In genomic region chrX:41761702-41762101, GRCh38 we compare ENCODE assay signal across 27 cellular contexts. TPM values are rescaled to one million over a fixed set of nuclear protein-coding genes. Genes with fewer than 3 reads are reported as not detected.
"Had no signal": no experiment of that assay in that cellular context is flagged by ENCODE, and none has a peak within 500 bp of the region (broad histone marks: within the 10 kb centered on the region; RNA-seq: fewer than 3 reads in every experiment).

No MANE protein-coding gene starts in this region.

- H3K4me2 ChIP-seq: SK-N-SH had no signal

- H3K27me3 Mint-ChIP-seq: activated naive CD8-positive, alpha-beta T cell treated with anti-CD3 and anti-CD28 coated beads, Interleukin-2, amount 10 ng/mL, durations not matched to agents 7 days and 5 days had no signal

- H3K27me3 ChIP-seq: adrenal gland, cardiac muscle cell, SJCRH30 had no signal

- H3K4me3 Mint-ChIP-seq: activated CD8-positive, alpha-beta T cell treated with anti-CD3 and anti-CD28 coated beads, Interleukin-2, amount 10 ng/mL, durations not matched to agents 7 days and 5 days; activated naive CD8-positive, alpha-beta T cell treated with anti-CD3 and anti-CD28 coated beads, Interleukin-2, amount 10 ng/mL, durations not matched to agents 7 days and 5 days had no signal

- H3K9me3 ChIP-seq: adrenal gland, SJCRH30, SK-N-SH had no signal

- DNase-seq: activated CD4-positive, alpha-beta T cell treated with anti-CD3 and anti-CD28 coated beads for 4 hours; activated CD8-positive, alpha-beta memory T cell treated with anti-CD3 and anti-CD28 coated beads, Interleukin-2, amount 50 U/mL, for 48 hours; activated CD8-positive, alpha-beta T cell treated with anti-CD3 and anti-CD28 coated beads, Interleukin-2, amount 10 ng/mL, durations not matched to agents 7 days and 5 days; activated naive CD4-positive, alpha-beta T cell treated with anti-CD3 and anti-CD28 coated beads, Interleukin-2, amount 50 U/mL, for 16 hours; activated naive CD8-positive, alpha-beta T cell treated with anti-CD3 and anti-CD28 coated beads, Interleukin-2, amount 10 ng/mL, durations not matched to agents 7 days and 5 days; activated T-cell treated with anti-CD3 and anti-CD28 coated beads, Interleukin-2, amount 50 U/mL, for 1 hour; adrenal gland; anterior cingulate cortex; Kasumi-1; KBM-7; NCI-H1105 treated with DMSO at 0.1 percent for 48 hours; NCI-H1436 treated with DMSO at 0.1 percent for 48 hours; NCI-H187; NCI-H2081; NCI-H2171; NCI-H226; NCI-H526; NCI-H774; Right ventricle myocardium superior; RPMI8226; SJCRH30; SK-N-SH; SW 1271 had no signal

- H3K4me3 ChIP-seq: adrenal gland, cardiac muscle cell, SJCRH30 had no signal

- ATAC-seq: activated CD4-positive, CD25-positive, alpha-beta regulatory T cell treated with anti-CD3 and anti-CD28 coated beads, Interleukin-2, amount 50 U/mL, for 24 hours; activated CD8-positive, alpha-beta T cell treated with anti-CD3 and anti-CD28 coated beads, Interleukin-2, amount 10 ng/mL, durations not matched to agents 7 days and 5 days; Panc1 had no signal

- H3K4me1 ChIP-seq: adrenal gland, SJCRH30 had no signal

- H3K27ac Mint-ChIP-seq: activated CD8-positive, alpha-beta T cell treated with anti-CD3 and anti-CD28 coated beads, Interleukin-2, amount 10 ng/mL, durations not matched to agents 7 days and 5 days; activated naive CD8-positive, alpha-beta T cell treated with anti-CD3 and anti-CD28 coated beads, Interleukin-2, amount 10 ng/mL, durations not matched to agents 7 days and 5 days had no signal

- H3K36me3 ChIP-seq: adrenal gland, cardiac muscle cell, SJCRH30 had no signal

- H3K27ac ChIP-seq: adrenal gland, cardiac muscle cell, SJCRH30 had no signal

- H3K9me3 Mint-ChIP-seq: activated naive CD8-positive, alpha-beta T cell treated with anti-CD3 and anti-CD28 coated beads, Interleukin-2, amount 10 ng/mL, durations not matched to agents 7 days and 5 days had no signal

RNA-seq across cellular contexts. Expression of gene GPR82, which starts 37.7 kb away (rescaled TPM):
- total RNA-seq: cardiac muscle cell, NCI-H460, SJCRH30 had no signal
- polyA plus RNA-seq: SK-N-SH had no signal
